In the genomic region with DNA sequence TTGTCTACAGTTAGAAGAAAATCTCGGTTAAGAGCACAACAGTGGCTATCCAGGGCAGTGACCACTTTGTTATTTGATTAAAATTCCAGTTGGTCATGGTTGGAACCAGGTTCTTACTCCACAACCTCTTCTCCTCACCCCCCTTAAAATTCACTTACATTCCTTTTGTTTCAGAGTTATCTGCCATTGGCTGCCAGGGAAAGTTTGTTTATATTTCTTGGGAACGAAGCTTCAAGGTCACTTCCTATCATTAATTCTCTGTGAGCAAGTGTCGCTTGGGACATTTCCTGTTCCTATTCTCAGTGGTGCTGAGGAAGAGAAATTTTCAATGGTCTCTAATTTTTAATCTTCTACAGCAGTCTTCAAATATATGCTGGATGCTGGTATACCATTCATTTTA, we compare ENCODE assay signal across 25 cellular contexts.
DNase-seq lines count a peak whose midpoint lies in the region; ATAC-seq and TF ChIP-seq lines count a peak whose summit lies in the region.
"Had no signal": no experiment of that assay in that cellular context is flagged by ENCODE, and none has a peak within 500 bp of the region (broad histone marks: within the 10 kb centered on the region; RNA-seq: fewer than 3 reads in every experiment).

No MANE protein-coding gene starts in this region.

- intact Hi-C loops in lower lobe of right lung (cut with DNase I), result no loop called here
- intact Hi-C loops in transverse colon (cut with DNase I; ENCODE audit: low total_unique reads), result no loop called here

- H3K27ac Mint-ChIP-seq in endothelial cell (ENCODE audit: unreplicated experiment), result peak overlapping the region; percentile 79
- H3K27ac Mint-ChIP-seq: activated CD4-positive, alpha-beta T cell treated with anti-CD3 and anti-CD28 coated beads, Interleukin-2, amount 10 ng/mL, durations not matched to agents 24 days and 14 days; activated naive CD8-positive, alpha-beta T cell treated with anti-CD3 and anti-CD28 coated beads for 36 hours; CD4-positive, alpha-beta T cell; memory B cell had no signal

- H3K9me3 ChIP-seq in lower lobe of right lung (no peaks in the 10 kb centered on the region), transverse colon (no peaks in the 10 kb centered on the region)

- TF ChIP-seq CTCF in endothelial cell (IDR thresholded peaks at IDR 0.05; ENCODE audit: unreplicated experiment) (no peak), lower lobe of right lung (IDR thresholded peaks at IDR 0.05) (no peak), transverse colon (IDR thresholded peaks at IDR 0.05) (no peak)

- H3K9me3 Mint-ChIP-seq in endothelial cell (ENCODE audit: unreplicated experiment), result no peaks in the 10 kb centered on the region
- H3K9me3 Mint-ChIP-seq: activated CD4-positive, alpha-beta T cell treated with anti-CD3 and anti-CD28 coated beads, Interleukin-2, amount 10 ng/mL, durations not matched to agents 24 days and 14 days; activated naive CD8-positive, alpha-beta T cell treated with anti-CD3 and anti-CD28 coated beads for 36 hours; CD4-positive, alpha-beta T cell; memory B cell had no signal

- DNase-seq in M059J (ENCODE audit: low read depth) (peak; percentile 68), endothelial cell (ENCODE audit: low spot score) (no peak), lower lobe of right lung (no peak), transverse colon (no peak), iPS-NIHi7 (ENCODE audit: extremely low spot score) (no peak), mesenteric fat pad (ENCODE audit: low spot score) (no peak), activated gamma-delta T cell (lab: John Stamatoyannopoulos, UW) (no peak)
- DNase-seq: activated CD4-positive, alpha-beta T cell treated with anti-CD3 and anti-CD28 coated beads, Interleukin-2, amount 10 ng/mL, durations not matched to agents 24 days and 14 days; activated naive CD8-positive, alpha-beta T cell treated with anti-CD3 and anti-CD28 coated beads for 36 hours; CD4-positive, alpha-beta T cell; cerebellar nuclear complex; foreskin keratinocyte; islet precursor cell; KBM-7; MM.1S; NCI-H1436; NCI-H2107; NCI-H446; NCI-H82; nucleus accumbens; OCI-M1; small intestine; stimulated activated CD4-positive, alpha-beta T cell treated with anti-CD3 and anti-CD28 coated beads, Interleukin-2, amount 100 ng/mL, for 24 hours; WERI-Rb-1 had no signal

- H3K27me3 ChIP-seq in lower lobe of right lung (ENCODE audit: low read depth) (no peaks in the 10 kb centered on the region), transverse colon (no peaks in the 10 kb centered on the region)
- H3K27me3 ChIP-seq: foreskin keratinocyte had no signal

- no peaks in the 10 kb centered on the region for H3K36me3 ChIP-seq in lower lobe of right lung
- H3K36me3 ChIP-seq in transverse colon, result no peaks in the 10 kb centered on the region
- H3K36me3 ChIP-seq: WERI-Rb-1 had no signal

- peaks cover 52% of the 10 kb centered on the region for H3K4me1 Mint-ChIP-seq in endothelial cell (ENCODE audit: unreplicated experiment)
- H3K4me1 Mint-ChIP-seq: activated CD4-positive, alpha-beta T cell treated with anti-CD3 and anti-CD28 coated beads, Interleukin-2, amount 10 ng/mL, durations not matched to agents 24 days and 14 days had no signal

- H3K4me3 ChIP-seq in lower lobe of right lung, result no peak overlapping the region
- H3K4me3 ChIP-seq in transverse colon, result no peak overlapping the region

- H3K4me1 ChIP-seq in lower lobe of right lung (peaks cover 41% of the 10 kb centered on the region), transverse colon (peaks cover 11 to 29% (median 26%) of the 10 kb centered on the region in 4 donors)

- no peaks in the 10 kb centered on the region for H3K27me3 Mint-ChIP-seq in endothelial cell (ENCODE audit: unreplicated experiment)
- H3K27me3 Mint-ChIP-seq: activated naive CD8-positive, alpha-beta T cell treated with anti-CD3 and anti-CD28 coated beads for 36 hours; CD4-positive, alpha-beta T cell; memory B cell had no signal

- no peak for TF ChIP-seq EP300 in transverse colon (IDR thresholded peaks at IDR 0.05; ENCODE audit: low read depth)

- H3K36me3 Mint-ChIP-seq in endothelial cell (ENCODE audit: low read depth, unreplicated experiment), result no peaks in the 10 kb centered on the region
- H3K36me3 Mint-ChIP-seq: activated naive CD8-positive, alpha-beta T cell treated with anti-CD3 and anti-CD28 coated beads for 36 hours; memory B cell had no signal

- in situ Hi-C loops in transverse colon (cut with MboI; ENCODE audit: low pct_ligation_motif_present in 1 of 4, low pct_unique_long_range_greater_than_20kb in 1 of 4, low sequenced_read_pairs in 3 of 4), result loop anchor here in 2 of 4 donors (10.0 kb wide), 1 partner anchor 226 kb away; no protein-coding TSS in a partner anchor

- no peak overlapping the region for H3K4me3 Mint-ChIP-seq in endothelial cell (ENCODE audit: unreplicated experiment)
- H3K4me3 Mint-ChIP-seq: activated CD4-positive, alpha-beta T cell treated with anti-CD3 and anti-CD28 coated beads, Interleukin-2, amount 10 ng/mL, durations not matched to agents 24 days and 14 days; activated naive CD8-positive, alpha-beta T cell treated with anti-CD3 and anti-CD28 coated beads for 36 hours; CD4-positive, alpha-beta T cell; memory B cell had no signal

- ATAC-seq in lower lobe of right lung, result no peak
- ATAC-seq: foreskin keratinocyte had no signal

- H3K27ac ChIP-seq in lower lobe of right lung (peak overlapping the region; percentile 5), transverse colon (peak overlapping the region; percentile 71 to 83 (median 82))
- H3K27ac ChIP-seq: foreskin keratinocyte, WERI-Rb-1 had no signal

- TF ChIP-seq POLR2A in transverse colon (IDR thresholded peaks at IDR 0.05), result no peak

- 51 to 78% methylated on average over 2 to 3 of the region's 3 CpGs for WGBS in transverse colon (ENCODE audit: low coverage in 1 of 2), 2 donors
